Comparison of ENCODE assay signal across 14 cellular contexts in genomic region chr15:88179562-88179961, GRCh38.
DNase-seq lines count a peak whose midpoint lies in the region; ATAC-seq, FAIRE-seq and TF ChIP-seq lines count a peak whose summit lies in the region.
"Had no signal": no experiment of that assay in that cellular context is flagged by ENCODE, and none has a peak within 500 bp of the region (broad histone marks: within the 10 kb centered on the region; RNA-seq: fewer than 3 reads in every experiment).

No MANE protein-coding gene starts in this region.

- peak; percentile 8 for DNase-seq in GM12864 (ENCODE audit: low read depth)
- DNase-seq in GM19239 (ENCODE audit: insufficient read length, low spot score): peak; percentile 33
- DNase-seq in NCI-H2196 treated with DMSO at 0.1 percent for 48 hours (lab: John Stamatoyannopoulos, UW; ENCODE audit: unreplicated experiment): no peak
- no peak for DNase-seq in COR-L47 (lab: John Stamatoyannopoulos, UW)
- no peak for DNase-seq in NCI-H510A treated with DMSO at 0.1 percent for 48 hours (lab: John Stamatoyannopoulos, UW)
- no peak for DNase-seq in left lobe of liver (ENCODE audit: low spot score)
- DNase-seq: activated CD4-positive, alpha-beta memory T cell treated with anti-CD3 and anti-CD28 coated beads for 36 hours; activated naive CD8-positive, alpha-beta T cell treated with anti-CD3 and anti-CD28 coated beads, Interleukin-2, amount 10 ng/mL, durations not matched to agents 7 days and 5 days; GDM1; NCI-H82; T-cell; upper lobe of right lung had no signal

- peak; percentile 75 for FAIRE-seq in GM19239 (lab: Jason Lieb, UNC)

- no peak overlapping the region for H3K4me3 ChIP-seq in GM12864 (ENCODE audit: low read depth, low read length)
- H3K4me3 ChIP-seq: upper lobe of right lung had no signal

- ATAC-seq in HG02610 (IDR thresholded peaks at IDR 0.05; ENCODE audit: unreplicated experiment) (peak; percentile 89), HG03442 (IDR thresholded peaks at IDR 0.05; ENCODE audit: unreplicated experiment) (peak; percentile 82), left lobe of liver (no peak)
- ATAC-seq: T-cell, upper lobe of right lung had no signal

- TF ChIP-seq CTCF in GM12864 (IDR thresholded peaks at IDR 0.05; ENCODE audit: low read depth, low read length, missing control alignments): no peak

Comparison
In these comparisons a context has a peak if more than half of its experiments do, and no peak if none do; other contexts are left out.
1. DNase-seq: peak in GM12864 (single experiment) and GM19239 (single experiment); none in NCI-H2196 treated with DMSO at 0.1 percent for 48 hours (single experiment), COR-L47 (single experiment), NCI-H510A treated with DMSO at 0.1 percent for 48 hours (single experiment) and left lobe of liver (single experiment).